ENCODE assay signal across 12 cellular contexts in the genomic region with DNA sequence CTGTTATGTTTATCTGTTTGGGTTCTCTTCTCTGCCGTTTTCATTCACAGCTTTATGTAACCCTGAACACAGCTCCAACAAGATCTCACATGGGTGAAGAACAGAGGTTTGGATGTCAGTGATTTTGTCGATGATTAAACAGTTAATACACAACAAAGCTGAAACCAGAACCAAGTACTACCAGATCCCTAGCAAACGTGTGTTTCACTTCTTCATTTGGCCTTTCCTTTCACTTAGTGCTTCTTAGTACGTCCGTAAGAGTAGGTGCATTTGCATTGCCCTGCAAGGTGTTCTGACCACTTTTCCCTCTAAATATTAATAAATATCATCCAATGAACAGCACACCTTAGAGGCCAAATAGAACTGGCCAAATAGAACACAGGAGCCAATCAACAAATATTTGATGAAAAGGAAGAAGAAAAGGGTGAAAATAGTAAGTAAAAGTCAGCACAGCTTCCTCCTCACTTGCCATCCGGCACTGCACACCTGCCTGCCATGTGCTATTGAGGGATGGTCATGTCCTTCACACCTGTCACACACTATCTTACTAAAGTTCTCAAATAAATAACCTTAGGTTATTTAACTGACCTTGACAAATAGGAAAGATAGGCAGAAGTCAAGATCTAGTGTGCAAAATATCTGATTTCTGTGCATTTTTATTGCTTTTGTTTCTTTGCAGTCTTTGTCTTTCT.
DNase-seq lines count a peak whose midpoint lies in the region; ATAC-seq and TF ChIP-seq lines count a peak whose summit lies in the region.
"Had no signal": no experiment of that assay in that cellular context is flagged by ENCODE, and none has a peak within 500 bp of the region (broad histone marks: within the 10 kb centered on the region; RNA-seq: fewer than 3 reads in every experiment).

No MANE protein-coding gene starts in this region.

- TF ChIP-seq CTCF in MM.1S (IDR thresholded peaks at IDR 0.05; ENCODE audit: low read length) (no peak), GM13976 (IDR thresholded peaks at IDR 0.05; ENCODE audit: borderline replicate concordance, control extremely low read depth, extremely low read depth, insufficient read depth, missing control alignments) (no peak)

- H3K27ac ChIP-seq in MM.1S (ENCODE audit: low read length), result no peak overlapping the region

- H4K20me1 ChIP-seq in MM.1S (ENCODE audit: insufficient read depth, low read length), result no peaks in the 10 kb centered on the region

- H3K4me1 ChIP-seq in MM.1S (ENCODE audit: low read length), result peaks cover 4% of the 10 kb centered on the region; the same call in 1 of the 2 replicates

- no peak overlapping the region for H2AFZ ChIP-seq in MM.1S (ENCODE audit: low read length)

- ATAC-seq in GM18870 (IDR thresholded peaks at IDR 0.05; ENCODE audit: unreplicated experiment) (peak; percentile 99), GM21515 (IDR thresholded peaks at IDR 0.05; ENCODE audit: unreplicated experiment) (peak; percentile 97), HG03045 (IDR thresholded peaks at IDR 0.05; ENCODE audit: unreplicated experiment) (peak; percentile 56)

- H3K27me3 ChIP-seq in MM.1S (replicated peaks; ENCODE audit: insufficient read depth, low read length), result no peaks in the 10 kb centered on the region

- H3F3A ChIP-seq in MM.1S (ENCODE audit: insufficient read depth, low read length), result no peaks in the 10 kb centered on the region

- DNase-seq in MM.1S (peak; percentile 59), GM13976 (ENCODE audit: low spot score) (no peak), NCI-H69 (lab: John Stamatoyannopoulos, UW) (no peak), DMS153 (lab: John Stamatoyannopoulos, UW) (no peak), AG08396 (ENCODE audit: low spot score) (no peak)
- DNase-seq: EL; NCI-H1417; SHP77 treated with DMSO at 0.1 percent for 48 hours; stimulated activated naive CD4-positive, alpha-beta T cell had no signal

- H3K79me2 ChIP-seq in MM.1S (ENCODE audit: low read length), result no peaks in the 10 kb centered on the region

- no peaks in the 10 kb centered on the region for H3K9me2 ChIP-seq in MM.1S (replicated peaks; ENCODE audit: insufficient read depth, low read length)

- H3K9ac ChIP-seq in MM.1S (ENCODE audit: low read length), result no peak overlapping the region

- H3K36me3 ChIP-seq in MM.1S (replicated peaks; ENCODE audit: insufficient read depth, low read length), result no peaks in the 10 kb centered on the region

- in situ Hi-C loops in GM13976 (cut with MboI; ENCODE audit: low sequenced_read_pairs, unreplicated experiment), result loop anchor here (5.0 kb wide), 1 partner anchor 1236 kb away; no protein-coding TSS in a partner anchor

- no peak overlapping the region for H3K4me3 ChIP-seq in MM.1S (ENCODE audit: low read length)

- no peaks in the 10 kb centered on the region for H3K9me3 ChIP-seq in MM.1S (replicated peaks; ENCODE audit: insufficient read depth, low read length)

- H3K4me2 ChIP-seq in MM.1S (ENCODE audit: low read depth, low read length), result peak overlapping the region; percentile 35
